In the genomic region with DNA sequence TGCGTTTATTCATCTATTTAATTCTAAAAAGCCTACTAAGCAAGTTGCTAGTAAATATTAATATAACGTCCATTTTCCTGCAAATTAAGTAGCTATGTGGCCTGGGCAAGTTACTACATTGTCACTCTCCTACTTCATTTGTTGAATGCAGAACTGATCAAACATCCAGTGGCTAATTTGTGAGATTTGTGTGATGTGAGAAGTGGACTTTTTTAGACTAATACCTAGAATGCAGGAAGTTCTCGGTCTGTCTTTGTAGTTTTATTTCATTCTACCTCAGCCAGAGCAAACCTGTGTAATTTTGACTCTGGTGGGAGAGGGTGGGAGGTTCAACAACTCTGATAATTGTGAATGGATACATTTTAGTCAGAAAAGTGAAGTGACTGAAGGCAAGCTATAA, we compare ENCODE assay signal across 1 cellular context.
TF ChIP-seq lines count a peak whose summit lies in the region.

No MANE protein-coding gene starts in this region.

TF ChIP-seq in endothelial cell of umbilical vein, 7 proteins besides CTCF, POLR2A, EP300 and RAD21:
- TF ChIP-seq MAX (IDR thresholded peaks at IDR 0.05; ENCODE audit: insufficient read depth, insufficient read length) = no peak
- TF ChIP-seq MYC (IDR thresholded peaks at IDR 0.05; ENCODE audit: low read depth, low read length) = no peak
- TF ChIP-seq EZH2 (IDR thresholded peaks at IDR 0.05; ENCODE audit: borderline replicate concordance, low read depth, low read length, severe bottlenecking) = no peak
- TF ChIP-seq GATA2 (IDR thresholded peaks at IDR 0.05; ENCODE audit: insufficient read depth, insufficient read length, low read depth, low read length) = no peak
- TF ChIP-seq JUN (IDR thresholded peaks at IDR 0.05; ENCODE audit: borderline replicate concordance, insufficient read depth, insufficient read length, low read depth) = no peak
- no peak for TF ChIP-seq POLR2AphosphoS5 (IDR thresholded peaks at IDR 0.05; ENCODE audit: insufficient read depth, low read depth, low read length)
- TF ChIP-seq FOS (IDR thresholded peaks at IDR 0.05; ENCODE audit: borderline replicate concordance, insufficient read depth, low read length) = no peak
TF ChIP-seq in endothelial cell of umbilical vein: peak in this region for 0.
